In the genomic region with DNA sequence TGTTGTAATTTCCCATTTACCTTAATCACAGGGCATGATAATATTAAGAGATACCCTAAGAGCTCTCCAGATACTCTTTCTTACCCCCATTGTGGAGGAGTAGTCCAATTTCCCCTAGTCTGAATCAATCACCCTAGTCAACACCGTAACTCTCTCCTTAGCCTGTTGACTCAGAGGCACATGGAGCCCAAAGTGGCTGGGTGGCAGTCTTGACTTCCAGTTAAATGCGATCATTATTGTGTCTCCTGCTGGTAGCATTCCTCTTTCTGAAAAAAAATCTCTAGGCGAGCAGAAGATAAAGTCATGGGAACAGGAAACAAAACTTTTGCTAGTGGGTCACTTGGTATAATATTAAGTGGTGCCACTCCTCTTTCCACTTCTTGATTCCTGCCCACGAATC, we compare ENCODE assay signal across 19 cellular contexts.
"Had no signal": no experiment of that assay in that cellular context is flagged by ENCODE, and none has a peak within 500 bp of the region (broad histone marks: within the 10 kb centered on the region; RNA-seq: fewer than 3 reads in every experiment).

No MANE protein-coding gene starts in this region.

- H3K79me2 ChIP-seq: parathyroid adenoma had no signal

- H3K27ac Mint-ChIP-seq: immature natural killer cell; naive thymus-derived CD4-positive, alpha-beta T cell; nephron progenitor cell; stimulated activated memory B cell treated with anti-CD40 and anti-IgM and Interleukin-4, amounts not matched to agents 10 μg/mL and 1 μg/mL and 100 μg/mL, for 72 hours; stimulated activated naive CD8-positive, alpha-beta T cell treated with anti-CD3 and anti-CD28 coated beads, Interleukin-15, Interleukin-2, amounts not matched to agents 100 ng/mL and 50 ng/mL, for 24 hours had no signal

- DNase-seq: effector CD4-positive, alpha-beta T cell; gastrocnemius medialis; immature natural killer cell; kidney; left colon; left ventricle myocardium superior; mesendoderm; naive thymus-derived CD4-positive, alpha-beta T cell; nephron progenitor cell; right lobe of liver; stimulated activated CD4-positive, alpha-beta T cell treated with anti-CD3 and anti-CD28 coated beads, Interleukin-4, amount 100 ng/mL, for 24 hours; trophoblast cell had no signal

- ATAC-seq: gastrocnemius medialis; left ventricle myocardium superior; naive thymus-derived CD4-positive, alpha-beta T cell; stimulated activated memory B cell treated with anti-CD40 and anti-IgM and Interleukin-4, amounts not matched to agents 10 μg/mL and 1 μg/mL and 100 μg/mL, for 72 hours had no signal

- H3K36me3 Mint-ChIP-seq: immature natural killer cell; naive thymus-derived CD4-positive, alpha-beta T cell; stimulated activated memory B cell treated with anti-CD40 and anti-IgM and Interleukin-4, amounts not matched to agents 10 μg/mL and 1 μg/mL and 100 μg/mL, for 72 hours had no signal

- H3K4me3 Mint-ChIP-seq: immature natural killer cell; naive thymus-derived CD4-positive, alpha-beta T cell; nephron progenitor cell; stimulated activated memory B cell treated with anti-CD40 and anti-IgM and Interleukin-4, amounts not matched to agents 10 μg/mL and 1 μg/mL and 100 μg/mL, for 72 hours; stimulated activated naive CD8-positive, alpha-beta T cell treated with anti-CD3 and anti-CD28 coated beads, Interleukin-15, Interleukin-2, amounts not matched to agents 100 ng/mL and 50 ng/mL, for 24 hours had no signal

- H3K4me3 ChIP-seq: coronary artery, gastrocnemius medialis, lung, prostate gland, right lobe of liver, thoracic aorta had no signal

- H3K27me3 ChIP-seq: gastrocnemius medialis, right lobe of liver had no signal

- H3K4me1 Mint-ChIP-seq: immature natural killer cell; naive thymus-derived CD4-positive, alpha-beta T cell; nephron progenitor cell; stimulated activated memory B cell treated with anti-CD40 and anti-IgM and Interleukin-4, amounts not matched to agents 10 μg/mL and 1 μg/mL and 100 μg/mL, for 72 hours had no signal

- H2AFZ ChIP-seq: parathyroid adenoma had no signal

- H3K27ac ChIP-seq: coronary artery, gastrocnemius medialis, parathyroid adenoma, prostate gland, right lobe of liver, thoracic aorta had no signal

- H3K36me3 ChIP-seq: gastrocnemius medialis, prostate gland, right lobe of liver, thoracic aorta had no signal

- H3K4me1 ChIP-seq: gastrocnemius medialis, parathyroid adenoma, prostate gland, right lobe of liver had no signal

- H3K9ac ChIP-seq: parathyroid adenoma had no signal

- H3K9me3 Mint-ChIP-seq: immature natural killer cell; nephron progenitor cell; stimulated activated memory B cell treated with anti-CD40 and anti-IgM and Interleukin-4, amounts not matched to agents 10 μg/mL and 1 μg/mL and 100 μg/mL, for 72 hours; stimulated activated naive CD8-positive, alpha-beta T cell treated with anti-CD3 and anti-CD28 coated beads, Interleukin-15, Interleukin-2, amounts not matched to agents 100 ng/mL and 50 ng/mL, for 24 hours had no signal

- H3K9me3 ChIP-seq: gastrocnemius medialis, prostate gland, right lobe of liver, thoracic aorta had no signal
